Comparison of ENCODE assay signal across 12 cellular contexts in the genomic region with DNA sequence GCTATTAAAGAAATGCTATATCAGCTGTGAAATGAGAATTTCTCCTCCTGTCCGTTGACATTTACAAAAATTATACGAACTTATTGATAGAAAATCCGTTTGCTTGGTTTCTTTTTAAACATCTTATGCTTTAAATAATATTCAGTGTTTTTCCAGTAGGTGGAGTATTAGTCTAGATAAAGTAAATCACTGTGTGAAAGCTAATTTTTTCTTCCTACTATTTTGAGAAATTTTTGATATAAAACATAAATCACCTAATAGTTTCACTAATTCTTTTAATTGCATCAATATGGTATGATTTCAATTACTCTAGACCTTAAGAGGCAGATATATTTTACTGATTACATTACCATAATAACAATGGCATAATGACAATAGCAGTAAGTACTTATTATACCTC.
DNase-seq lines count a peak whose midpoint lies in the region; ATAC-seq and TF ChIP-seq lines count a peak whose summit lies in the region.
"Had no signal": no experiment of that assay in that cellular context is flagged by ENCODE, and none has a peak within 500 bp of the region (broad histone marks: within the 10 kb centered on the region; RNA-seq: fewer than 3 reads in every experiment).

No MANE protein-coding gene starts in this region.

- H3K36me3 Mint-ChIP-seq in CD14-positive monocyte: no peaks in the 10 kb centered on the region
- H3K36me3 Mint-ChIP-seq in nephron (ENCODE audit: low read depth): no peaks in the 10 kb centered on the region

- no peaks in the 10 kb centered on the region for H4K20me1 ChIP-seq in Karpas-422 (ENCODE audit: insufficient read depth, low read depth, low read length)

- TF ChIP-seq CTCF in CD14-positive monocyte (IDR thresholded peaks at IDR 0.05): peak; percentile 22
- TF ChIP-seq CTCF in nephron (IDR thresholded peaks at IDR 0.05; ENCODE audit: unreplicated experiment in 3 of 3): peak; percentile 13 to 32 (median 28)

- H3K27ac ChIP-seq in Karpas-422 (ENCODE audit: low read length): no peak overlapping the region

- peaks cover 16% of the 10 kb centered on the region for H3K4me1 ChIP-seq in Karpas-422 (ENCODE audit: low read length)

- no peaks in the 10 kb centered on the region for H3K36me3 ChIP-seq in Karpas-422 (ENCODE audit: insufficient read depth, low read length)

- H3K9me3 Mint-ChIP-seq in CD14-positive monocyte (peaks cover 10 to 19% (median 17%) of the 10 kb centered on the region in 7 donors), nephron (peaks cover 23% of the 10 kb centered on the region)
- H3K9me3 Mint-ChIP-seq in stimulated activated naive CD8-positive, alpha-beta T cell treated with anti-CD3 and anti-CD28 coated beads, Interleukin-15, amount 100 ng/mL, for 72 hours: peaks cover 16 to 24% of the 10 kb centered on the region in 2 donors

- no peak overlapping the region for H3K9ac ChIP-seq in Karpas-422 (ENCODE audit: low read length)

- no peak overlapping the region for H3K4me3 ChIP-seq in Karpas-422 (ENCODE audit: low read length)

- H2AFZ ChIP-seq in Karpas-422 (ENCODE audit: low read length): no peak overlapping the region

- no peaks in the 10 kb centered on the region for H3K79me2 ChIP-seq in Karpas-422 (ENCODE audit: low read length)

- intact Hi-C loops in CD14-positive monocyte (cut with micrococcal nuclease): no loop called here

- H3K4me1 Mint-ChIP-seq in CD14-positive monocyte (no peaks in the 10 kb centered on the region), nephron (peaks cover under 1% of the 10 kb centered on the region)
- no peaks in the 10 kb centered on the region for H3K4me1 Mint-ChIP-seq in stimulated activated naive CD8-positive, alpha-beta T cell treated with anti-CD3 and anti-CD28 coated beads, Interleukin-15, amount 100 ng/mL, for 72 hours
- H3K4me1 Mint-ChIP-seq: activated T-helper 17 cell treated with anti-CD3 and anti-CD28 coated beads, Interleukin-2, amount 50 U/mL, for 72 hours; naive thymus-derived CD8-positive, alpha-beta T cell had no signal

- 0 out of 2 replicates have a peak, but pooled peaks cover 4% of the 10 kb centered on the region for H3K27me3 ChIP-seq in Karpas-422 (ENCODE audit: low read length)

- DNase-seq in CD14-positive monocyte (ENCODE audit: low spot score) (no peak), Karpas-422 (peak; percentile 46), NCI-H1092 (lab: John Stamatoyannopoulos, UW) (no peak), SHP77 treated with DMSO at 0.1 percent for 48 hours (lab: John Stamatoyannopoulos, UW) (no peak)
- DNase-seq in stimulated activated naive CD8-positive, alpha-beta T cell treated with anti-CD3 and anti-CD28 coated beads, Interleukin-15, amount 100 ng/mL, for 72 hours: no peak
- DNase-seq: IMR-90; left colon; naive thymus-derived CD8-positive, alpha-beta T cell; NCI-H2029 treated with DMSO at 0.1 percent for 48 hours had no signal

- H3K9me3 ChIP-seq in Karpas-422 (ENCODE audit: low read length): no peaks in the 10 kb centered on the region

- H3K4me3 Mint-ChIP-seq in CD14-positive monocyte: no peak overlapping the region
- H3K4me3 Mint-ChIP-seq in nephron: no peak overlapping the region
- H3K4me3 Mint-ChIP-seq in stimulated activated naive CD8-positive, alpha-beta T cell treated with anti-CD3 and anti-CD28 coated beads, Interleukin-15, amount 100 ng/mL, for 72 hours: no peak overlapping the region
- H3K4me3 Mint-ChIP-seq: activated T-helper 17 cell treated with anti-CD3 and anti-CD28 coated beads, Interleukin-2, amount 50 U/mL, for 72 hours; naive thymus-derived CD8-positive, alpha-beta T cell had no signal

- H3K27ac Mint-ChIP-seq in CD14-positive monocyte (no peak overlapping the region), nephron (no peak overlapping the region)
- no peak overlapping the region for H3K27ac Mint-ChIP-seq in stimulated activated naive CD8-positive, alpha-beta T cell treated with anti-CD3 and anti-CD28 coated beads, Interleukin-15, amount 100 ng/mL, for 72 hours
- H3K27ac Mint-ChIP-seq: activated T-helper 17 cell treated with anti-CD3 and anti-CD28 coated beads, Interleukin-2, amount 50 U/mL, for 72 hours; naive thymus-derived CD8-positive, alpha-beta T cell had no signal

- H3K27me3 Mint-ChIP-seq in CD14-positive monocyte (ENCODE audit: low read depth in 3 of 3) (peaks cover 0 to 6% (median 3%) of the 10 kb centered on the region in 3 donors), nephron (ENCODE audit: low read depth) (no peaks in the 10 kb centered on the region)
- H3K27me3 Mint-ChIP-seq in stimulated activated naive CD8-positive, alpha-beta T cell treated with anti-CD3 and anti-CD28 coated beads, Interleukin-15, amount 100 ng/mL, for 72 hours: no peaks in the 10 kb centered on the region

- no peak overlapping the region for H3K4me2 ChIP-seq in Karpas-422 (ENCODE audit: low read depth, low read length, poor library complexity, severe bottlenecking)

- peak; percentile 57; the same call in 2 of the 3 replicates for ATAC-seq in SK-N-SH treated with all-trans-retinoic acid at 6 μM for 48 hours
- no peak for ATAC-seq in stimulated activated naive CD8-positive, alpha-beta T cell treated with anti-CD3 and anti-CD28 coated beads, Interleukin-15, amount 100 ng/mL, for 72 hours
- ATAC-seq: activated T-helper 17 cell treated with anti-CD3 and anti-CD28 coated beads, Interleukin-2, amount 50 U/mL, for 72 hours; left colon; naive thymus-derived CD8-positive, alpha-beta T cell had no signal

- H3K9me2 ChIP-seq in Karpas-422 (replicated peaks; ENCODE audit: insufficient read depth, low read length): no peaks in the 10 kb centered on the region

TF ChIP-seq in SK-N-SH treated with all-trans-retinoic acid at 6 μM for 48 hours, 23 proteins besides CTCF, POLR2A, EP300 and RAD21:
- no peak for TF ChIP-seq ZFP3 (CRISPR knock-in tag; IDR thresholded peaks at IDR 0.05)
- peak; percentile 58; the same call in 1 of the 2 replicates for TF ChIP-seq ISL1 (CRISPR knock-in tag; IDR thresholded peaks at IDR 0.05)
